Comparison of ENCODE assay signal across 1 cellular context in the genomic region with DNA sequence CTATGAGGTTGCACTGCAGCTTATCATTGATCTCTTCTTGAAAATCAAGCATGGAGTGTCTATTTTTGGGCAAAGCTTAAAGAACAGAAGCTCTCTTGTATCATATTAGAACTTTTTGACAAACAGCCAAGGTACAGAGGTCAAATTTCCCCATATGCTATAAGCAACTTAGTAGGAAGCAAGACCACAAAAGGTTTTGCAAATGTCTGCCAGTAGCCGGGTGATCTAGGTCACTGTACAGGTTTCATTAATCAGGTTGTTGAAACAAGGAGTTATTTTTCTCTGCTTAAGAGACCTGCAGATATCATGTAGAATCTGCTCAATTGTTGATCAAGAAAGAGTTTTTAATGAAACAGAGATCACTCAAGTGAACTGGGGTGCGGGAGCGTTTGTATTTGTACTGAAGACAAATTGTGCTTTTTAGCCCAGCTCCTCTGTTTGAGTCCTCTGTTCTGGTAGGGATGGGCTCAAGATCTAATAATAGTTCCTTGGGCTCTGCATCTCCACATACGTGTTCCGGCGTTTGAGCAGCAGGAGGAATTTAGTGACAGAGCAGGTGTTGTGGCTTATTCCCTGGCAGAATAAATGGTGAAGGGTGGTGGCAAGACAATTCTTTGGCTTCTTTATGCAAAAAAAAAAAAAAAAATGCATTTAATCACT.
A peak's percentile ranks its signal among the peaks of the same experiment; 100 is the strongest.
TF ChIP-seq lines count a peak whose summit lies in the region.

No MANE protein-coding gene starts in this region.

TF ChIP-seq in HepG2, 621 proteins besides CTCF, POLR2A, EP300 and RAD21 (continued from another document and continues in another):
- TF ChIP-seq, protein P1, sequence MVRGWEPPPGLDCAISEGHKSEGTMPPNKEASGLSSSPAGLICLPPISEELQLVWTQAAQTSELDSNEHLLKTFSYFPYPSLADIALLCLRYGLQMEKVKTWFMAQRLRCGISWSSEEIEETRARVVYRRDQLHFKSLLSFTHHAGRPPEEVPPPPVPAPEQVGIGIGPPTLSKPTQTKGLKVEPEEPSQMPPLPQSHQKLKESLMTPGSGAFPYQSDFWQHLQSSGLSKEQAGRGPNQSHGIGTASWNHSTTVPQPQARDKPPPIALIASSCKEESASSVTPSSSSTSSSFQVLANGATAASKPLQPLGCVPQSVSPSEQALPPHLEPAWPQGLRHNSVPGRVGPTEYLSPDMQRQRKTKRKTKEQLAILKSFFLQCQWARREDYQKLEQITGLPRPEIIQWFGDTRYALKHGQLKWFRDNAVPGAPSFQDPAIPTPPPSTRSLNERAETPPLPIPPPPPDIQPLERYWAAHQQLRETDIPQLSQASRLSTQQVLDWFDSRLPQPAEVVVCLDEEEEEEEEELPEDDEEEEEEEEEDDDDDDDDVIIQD (CRISPR knock-in tag; IDR thresholded peaks at IDR 0.05; ENCODE audit: low read depth) = 0 out of 2 replicates have a peak, but pooled peaks have one; percentile 11
- TF ChIP-seq ZNF670 (CRISPR knock-in tag; IDR thresholded peaks at IDR 0.05; ENCODE audit: borderline replicate concordance) (0 out of 2 replicates have a peak, but pooled peaks have one; percentile 14), ZNF3 (CRISPR knock-in tag; IDR thresholded peaks at IDR 0.05) (no peak), ZNF451 (CRISPR knock-in tag; IDR thresholded peaks at IDR 0.05) (no peak), MIXL1 (CRISPR knock-in tag; IDR thresholded peaks at IDR 0.05) (peak; percentile 72), SOX5 (CRISPR knock-in tag; IDR thresholded peaks at IDR 0.05; ENCODE audit: borderline replicate concordance) (peak; percentile 50; the same call in 1 of the 2 replicates), BRD4 (CRISPR knock-in tag; IDR thresholded peaks at IDR 0.05) (no peak), PHF21A (CRISPR knock-in tag; IDR thresholded peaks at IDR 0.05) (peak; percentile 46), NCOR1 (IDR thresholded peaks at IDR 0.05; ENCODE audit: borderline replicate concordance, low read length) (peak; percentile 76; the same call in 1 of the 2 replicates), LCORL (IDR thresholded peaks at IDR 0.05) (0 out of 2 replicates have a peak, but pooled peaks have one; percentile 40), LCORL (CRISPR knock-in tag; IDR thresholded peaks at IDR 0.05) (no peak), MZF1 (CRISPR knock-in tag; IDR thresholded peaks at IDR 0.05; ENCODE audit: borderline replicate concordance) (no peak), PRDM15 (CRISPR knock-in tag; IDR thresholded peaks at IDR 0.05) (no peak), SP140L (CRISPR knock-in tag; IDR thresholded peaks at IDR 0.05; ENCODE audit: borderline replicate concordance) (peak; percentile 80; the same call in 1 of the 2 replicates), SRF (IDR thresholded peaks at IDR 0.05; ENCODE audit: low read depth, low read length) (peak; percentile 76), ELF1 (CRISPR knock-in tag; IDR thresholded peaks at IDR 0.05) (0 out of 2 replicates have a peak, but pooled peaks have one; percentile 22), NKX3-1 (CRISPR knock-in tag; IDR thresholded peaks at IDR 0.05) (no peak), KLF13 (CRISPR knock-in tag; IDR thresholded peaks at IDR 0.05) (no peak), PRPF4 (IDR thresholded peaks at IDR 0.05; ENCODE audit: low read depth, low read length, poor library complexity, severe bottlenecking) (no peak), ZNF580 (CRISPR knock-in tag; IDR thresholded peaks at IDR 0.05; ENCODE audit: borderline replicate concordance, low read depth) (no peak), ZNF644 (CRISPR knock-in tag; IDR thresholded peaks at IDR 0.05; ENCODE audit: low read depth) (peak; percentile 67; the same call in 1 of the 2 replicates), NFIC (IDR thresholded peaks at IDR 0.05; ENCODE audit: low read length) (peak; percentile 76), ASH2L (IDR thresholded peaks at IDR 0.05; ENCODE audit: insufficient read length, low read depth, low read length) (peak; percentile 58), ZNF709 (CRISPR knock-in tag; IDR thresholded peaks at IDR 0.05) (0 out of 2 replicates have a peak, but pooled peaks have one; percentile 49), ZMYM4 (CRISPR knock-in tag; IDR thresholded peaks at IDR 0.05) (peak; percentile 38; the same call in 1 of the 2 replicates), HES4 (CRISPR knock-in tag; IDR thresholded peaks at IDR 0.05; ENCODE audit: borderline replicate concordance) (no peak), MLXIP (CRISPR knock-in tag; IDR thresholded peaks at IDR 0.05; ENCODE audit: borderline replicate concordance) (no peak)
- TF ChIP-seq, protein P2, sequence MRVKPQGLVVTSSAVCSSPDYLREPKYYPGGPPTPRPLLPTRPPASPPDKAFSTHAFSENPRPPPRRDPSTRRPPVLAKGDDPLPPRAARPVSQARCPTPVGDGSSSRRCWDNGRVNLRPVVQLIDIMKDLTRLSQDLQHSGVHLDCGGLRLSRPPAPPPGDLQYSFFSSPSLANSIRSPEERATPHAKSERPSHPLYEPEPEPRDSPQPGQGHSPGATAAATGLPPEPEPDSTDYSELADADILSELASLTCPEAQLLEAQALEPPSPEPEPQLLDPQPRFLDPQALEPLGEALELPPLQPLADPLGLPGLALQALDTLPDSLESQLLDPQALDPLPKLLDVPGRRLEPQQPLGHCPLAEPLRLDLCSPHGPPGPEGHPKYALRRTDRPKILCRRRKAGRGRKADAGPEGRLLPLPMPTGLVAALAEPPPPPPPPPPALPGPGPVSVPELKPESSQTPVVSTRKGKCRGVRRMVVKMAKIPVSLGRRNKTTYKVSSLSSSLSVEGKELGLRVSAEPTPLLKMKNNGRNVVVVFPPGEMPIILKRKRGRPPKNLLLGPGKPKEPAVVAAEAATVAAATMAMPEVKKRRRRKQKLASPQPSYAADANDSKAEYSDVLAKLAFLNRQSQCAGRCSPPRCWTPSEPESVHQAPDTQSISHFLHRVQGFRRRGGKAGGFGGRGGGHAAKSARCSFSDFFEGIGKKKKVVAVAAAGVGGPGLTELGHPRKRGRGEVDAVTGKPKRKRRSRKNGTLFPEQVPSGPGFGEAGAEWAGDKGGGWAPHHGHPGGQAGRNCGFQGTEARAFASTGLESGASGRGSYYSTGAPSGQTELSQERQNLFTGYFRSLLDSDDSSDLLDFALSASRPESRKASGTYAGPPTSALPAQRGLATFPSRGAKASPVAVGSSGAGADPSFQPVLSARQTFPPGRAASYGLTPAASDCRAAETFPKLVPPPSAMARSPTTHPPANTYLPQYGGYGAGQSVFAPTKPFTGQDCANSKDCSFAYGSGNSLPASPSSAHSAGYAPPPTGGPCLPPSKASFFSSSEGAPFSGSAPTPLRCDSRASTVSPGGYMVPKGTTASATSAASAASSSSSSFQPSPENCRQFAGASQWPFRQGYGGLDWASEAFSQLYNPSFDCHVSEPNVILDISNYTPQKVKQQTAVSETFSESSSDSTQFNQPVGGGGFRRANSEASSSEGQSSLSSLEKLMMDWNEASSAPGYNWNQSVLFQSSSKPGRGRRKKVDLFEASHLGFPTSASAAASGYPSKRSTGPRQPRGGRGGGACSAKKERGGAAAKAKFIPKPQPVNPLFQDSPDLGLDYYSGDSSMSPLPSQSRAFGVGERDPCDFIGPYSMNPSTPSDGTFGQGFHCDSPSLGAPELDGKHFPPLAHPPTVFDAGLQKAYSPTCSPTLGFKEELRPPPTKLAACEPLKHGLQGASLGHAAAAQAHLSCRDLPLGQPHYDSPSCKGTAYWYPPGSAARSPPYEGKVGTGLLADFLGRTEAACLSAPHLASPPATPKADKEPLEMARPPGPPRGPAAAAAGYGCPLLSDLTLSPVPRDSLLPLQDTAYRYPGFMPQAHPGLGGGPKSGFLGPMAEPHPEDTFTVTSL (CRISPR knock-in tag; IDR thresholded peaks at IDR 0.05; ENCODE audit: borderline replicate concordance) = peak; percentile 71; the same call in 1 of the 2 replicates
- TF ChIP-seq, protein P3, sequence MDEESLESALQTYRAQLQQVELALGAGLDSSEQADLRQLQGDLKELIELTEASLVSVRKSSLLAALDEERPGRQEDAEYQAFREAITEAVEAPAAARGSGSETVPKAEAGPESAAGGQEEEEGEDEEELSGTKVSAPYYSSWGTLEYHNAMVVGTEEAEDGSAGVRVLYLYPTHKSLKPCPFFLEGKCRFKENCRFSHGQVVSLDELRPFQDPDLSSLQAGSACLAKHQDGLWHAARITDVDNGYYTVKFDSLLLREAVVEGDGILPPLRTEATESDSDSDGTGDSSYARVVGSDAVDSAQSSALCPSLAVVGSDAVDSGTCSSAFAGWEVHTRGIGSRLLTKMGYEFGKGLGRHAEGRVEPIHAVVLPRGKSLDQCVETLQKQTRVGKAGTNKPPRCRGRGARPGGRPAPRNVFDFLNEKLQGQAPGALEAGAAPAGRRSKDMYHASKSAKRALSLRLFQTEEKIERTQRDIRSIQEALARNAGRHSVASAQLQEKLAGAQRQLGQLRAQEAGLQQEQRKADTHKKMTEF (CRISPR knock-in tag; IDR thresholded peaks at IDR 0.05) = peak; percentile 65; the same call in 1 of the 2 replicates
- TF ChIP-seq, protein P4, sequence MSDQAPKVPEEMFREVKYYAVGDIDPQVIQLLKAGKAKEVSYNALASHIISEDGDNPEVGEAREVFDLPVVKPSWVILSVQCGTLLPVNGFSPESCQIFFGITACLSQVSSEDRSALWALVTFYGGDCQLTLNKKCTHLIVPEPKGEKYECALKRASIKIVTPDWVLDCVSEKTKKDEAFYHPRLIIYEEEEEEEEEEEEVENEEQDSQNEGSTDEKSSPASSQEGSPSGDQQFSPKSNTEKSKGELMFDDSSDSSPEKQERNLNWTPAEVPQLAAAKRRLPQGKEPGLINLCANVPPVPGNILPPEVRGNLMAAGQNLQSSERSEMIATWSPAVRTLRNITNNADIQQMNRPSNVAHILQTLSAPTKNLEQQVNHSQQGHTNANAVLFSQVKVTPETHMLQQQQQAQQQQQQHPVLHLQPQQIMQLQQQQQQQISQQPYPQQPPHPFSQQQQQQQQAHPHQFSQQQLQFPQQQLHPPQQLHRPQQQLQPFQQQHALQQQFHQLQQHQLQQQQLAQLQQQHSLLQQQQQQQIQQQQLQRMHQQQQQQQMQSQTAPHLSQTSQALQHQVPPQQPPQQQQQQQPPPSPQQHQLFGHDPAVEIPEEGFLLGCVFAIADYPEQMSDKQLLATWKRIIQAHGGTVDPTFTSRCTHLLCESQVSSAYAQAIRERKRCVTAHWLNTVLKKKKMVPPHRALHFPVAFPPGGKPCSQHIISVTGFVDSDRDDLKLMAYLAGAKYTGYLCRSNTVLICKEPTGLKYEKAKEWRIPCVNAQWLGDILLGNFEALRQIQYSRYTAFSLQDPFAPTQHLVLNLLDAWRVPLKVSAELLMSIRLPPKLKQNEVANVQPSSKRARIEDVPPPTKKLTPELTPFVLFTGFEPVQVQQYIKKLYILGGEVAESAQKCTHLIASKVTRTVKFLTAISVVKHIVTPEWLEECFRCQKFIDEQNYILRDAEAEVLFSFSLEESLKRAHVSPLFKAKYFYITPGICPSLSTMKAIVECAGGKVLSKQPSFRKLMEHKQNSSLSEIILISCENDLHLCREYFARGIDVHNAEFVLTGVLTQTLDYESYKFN (CRISPR knock-in tag; conservative IDR thresholded peaks at IDR 0.05) = peak; percentile 78
